In the genomic region with DNA sequence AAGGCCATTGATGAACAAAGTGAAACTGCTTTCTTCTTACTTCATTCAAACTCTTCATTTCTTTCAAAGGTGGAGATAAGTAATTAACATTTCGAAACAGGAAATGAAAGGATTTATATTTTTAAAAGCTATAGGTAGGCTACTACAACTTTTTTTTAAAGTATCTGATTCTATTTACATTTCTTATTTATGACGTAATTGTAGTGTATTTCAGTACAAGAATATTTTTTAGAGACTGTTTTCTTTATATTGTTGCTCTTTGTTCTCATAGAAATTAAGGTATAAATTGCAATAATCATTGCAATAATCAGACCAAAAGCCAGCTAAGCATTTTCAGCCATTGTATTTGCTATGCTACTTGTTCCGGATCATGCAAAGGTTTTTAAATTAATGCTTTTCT, we compare ENCODE assay signal across 10 cellular contexts. TPM values are rescaled to one million over a fixed set of nuclear protein-coding genes. Genes with fewer than 3 reads are reported as not detected.
DNase-seq lines count a peak whose midpoint lies in the region; ATAC-seq and TF ChIP-seq lines count a peak whose summit lies in the region.
"Had no signal": no experiment of that assay in that cellular context is flagged by ENCODE, and none has a peak within 500 bp of the region (broad histone marks: within the 10 kb centered on the region; RNA-seq: fewer than 3 reads in every experiment).

No MANE protein-coding gene starts in this region.

- H3K79me2 ChIP-seq in Loucy (ENCODE audit: insufficient read depth, low read length) = peaks cover 97% of the 10 kb centered on the region

- DNase-seq in Calu3 (no peak), neural crest cell (ENCODE audit: low read depth, low spot score) (no peak), NCI-H82 (lab: John Stamatoyannopoulos, UW) (no peak), NCI-H1930 (lab: John Stamatoyannopoulos, UW) (no peak), AG08396 (ENCODE audit: low spot score) (no peak)
- DNase-seq in central memory CD8-positive, alpha-beta T cell (ENCODE audit: low spot score in 2 of 2) = no peak
- DNase-seq: amniotic stem cell, NCI-H526 treated with DMSO at 0.1 percent for 48 hours had no signal

- TF ChIP-seq CTCF in Calu3 (IDR thresholded peaks at IDR 0.05; ENCODE audit: unreplicated experiment) (no peak), Loucy (conservative IDR thresholded peaks at IDR 0.05; ENCODE audit: low read length) (no peak), neural crest cell (conservative IDR thresholded peaks at IDR 0.05) (no peak)

- no peak for ATAC-seq in central memory CD8-positive, alpha-beta T cell (replicated peaks; ENCODE audit: extremely low read depth, poor library complexity, severe bottlenecking)
- ATAC-seq in HG02981 (IDR thresholded peaks at IDR 0.05; ENCODE audit: unreplicated experiment) = no peak

- H3K9me3 ChIP-seq in Loucy (ENCODE audit: insufficient read depth, low read depth, low read length) = no peaks in the 10 kb centered on the region

- H3K27ac Mint-ChIP-seq in Calu3 (ENCODE audit: unreplicated experiment) = no peak overlapping the region
- no peak overlapping the region for H3K27ac Mint-ChIP-seq in central memory CD8-positive, alpha-beta T cell (ENCODE audit: low read depth)
- no peak overlapping the region for H3K27ac Mint-ChIP-seq in neural crest cell (ENCODE audit: unreplicated experiment)

- H3K9me3 Mint-ChIP-seq in Calu3 (ENCODE audit: low read depth, unreplicated experiment) (no peaks in the 10 kb centered on the region), neural crest cell (no peaks in the 10 kb centered on the region)
- no peaks in the 10 kb centered on the region for H3K9me3 Mint-ChIP-seq in central memory CD8-positive, alpha-beta T cell

- H3K4me3 ChIP-seq in Loucy (ENCODE audit: low read length, poor library complexity, severe bottlenecking) = peak overlapping the region; percentile 76

- H3K9me2 ChIP-seq in Loucy (replicated peaks; ENCODE audit: low read depth, low read length) = no peaks in the 10 kb centered on the region

- intact Hi-C loops in Calu3 (cut with micrococcal nuclease; ENCODE audit: unreplicated experiment) = loop anchor here (10.0 kb wide), 1 partner anchor 58 kb away; no protein-coding TSS in a partner anchor

- H3K36me3 ChIP-seq in Loucy (ENCODE audit: insufficient read depth, low read length) = no peaks in the 10 kb centered on the region

- CTCF ChIA-PET in Calu3 (lab: Charles Lee) = interaction anchor here (2.2 kb wide), 1 partner anchor 14 kb away, joined by 6 read pairs; the partner anchor contains the start of gene ZFAND6

- peaks cover 83% of the 10 kb centered on the region for H4K20me1 ChIP-seq in Loucy (ENCODE audit: insufficient read depth, low read length, poor library complexity, severe bottlenecking)

- H3K4me3 Mint-ChIP-seq in Calu3 (ENCODE audit: low read depth, unreplicated experiment) (peak overlapping the region; percentile 68), neural crest cell (peak overlapping the region; percentile 65)
- H3K4me3 Mint-ChIP-seq in central memory CD8-positive, alpha-beta T cell = peak overlapping the region; percentile 23

- H3K27me3 ChIP-seq in Loucy (ENCODE audit: insufficient read depth, low read length, poor library complexity, severe bottlenecking) = no peaks in the 10 kb centered on the region

- H3K4me1 Mint-ChIP-seq in Calu3 (ENCODE audit: low read depth, unreplicated experiment) (peaks cover 24% of the 10 kb centered on the region), neural crest cell (peaks cover 68% of the 10 kb centered on the region)
- H3K4me1 Mint-ChIP-seq in central memory CD8-positive, alpha-beta T cell = peaks cover 67% of the 10 kb centered on the region

- H3K4me2 ChIP-seq in Loucy (ENCODE audit: low read depth, low read length, poor library complexity, severe bottlenecking) = peak overlapping the region; percentile 77

- no peak overlapping the region for H2AFZ ChIP-seq in Loucy (ENCODE audit: low read length)

- H3F3A ChIP-seq in Loucy (ENCODE audit: low read depth) = no peaks in the 10 kb centered on the region

- H3K36me3 Mint-ChIP-seq in Calu3 (ENCODE audit: insufficient read depth, unreplicated experiment) (peaks cover 6% of the 10 kb centered on the region), neural crest cell (ENCODE audit: low read depth) (peaks cover 2% of the 10 kb centered on the region)
- H3K36me3 Mint-ChIP-seq in central memory CD8-positive, alpha-beta T cell (ENCODE audit: insufficient read depth) = peaks cover 4% of the 10 kb centered on the region

- H3K27me3 Mint-ChIP-seq in Calu3 (ENCODE audit: unreplicated experiment) (no peaks in the 10 kb centered on the region), neural crest cell (ENCODE audit: low read depth) (no peaks in the 10 kb centered on the region)
- H3K27me3 Mint-ChIP-seq in central memory CD8-positive, alpha-beta T cell = no peaks in the 10 kb centered on the region

- BruUV-seq in Calu3 (replicated peaks; lab: Mats Ljungman, UMichigan) = no TSS peak

- peak overlapping the region; percentile 68 for H3K9ac ChIP-seq in Loucy (ENCODE audit: low read depth, low read length, poor library complexity, severe bottlenecking)

- peaks cover 54% of the 10 kb centered on the region for H3K4me1 ChIP-seq in Loucy (ENCODE audit: insufficient read depth, low read length, poor library complexity, severe bottlenecking)

RNA-seq across cellular contexts. Expression of gene ZFAND6, which starts 13.7 kb away (rescaled TPM):
- 87.5 and 88.6 TPM in 2 replicates for total RNA-seq in Calu3 (2022)
- total RNA-seq in neural crest cell = 50.6 and 51.9 TPM in 2 replicates
